31 cellular contexts compared by ENCODE assay signal in the genomic region with DNA sequence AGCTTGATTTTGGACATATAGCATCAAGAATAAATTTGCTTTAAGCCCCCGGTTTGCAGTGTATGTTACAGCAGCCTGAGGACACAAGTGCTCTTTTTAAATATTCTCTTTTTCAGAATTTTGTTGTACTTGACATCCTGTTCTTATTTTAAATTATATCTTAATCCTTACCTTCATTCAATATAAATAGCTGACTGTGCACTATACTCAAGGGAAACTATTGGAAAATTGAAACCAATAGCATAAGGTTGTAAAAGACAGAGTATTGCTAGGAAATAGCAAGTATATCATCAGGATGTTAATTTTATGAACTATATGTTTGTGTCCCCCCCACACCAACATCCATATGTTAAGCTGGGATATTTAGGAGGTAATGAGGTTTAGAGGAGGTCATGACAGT.
"Had no signal": no experiment of that assay in that cellular context is flagged by ENCODE, and none has a peak within 500 bp of the region (broad histone marks: within the 10 kb centered on the region; RNA-seq: fewer than 3 reads in every experiment).

No MANE protein-coding gene starts in this region.

- DNase-seq: natural killer cell; occipital lobe; ovary; posterior cingulate gyrus; psoas muscle; right cardiac atrium; spleen; stimulated activated CD4-positive, alpha-beta T cell treated with anti-CD3 and anti-CD28 coated beads, Interleukin-12 subunit alpha, Interleukin-12 subunit beta, amount 100 ng/mL, for 4 hours; stimulated activated CD4-positive, alpha-beta T cell treated with anti-CD3 and anti-CD28 coated beads, Interleukin-1b, Interleukin-23, amount 100 ng/mL, for 48 hours; stimulated activated CD4-positive, alpha-beta T cell treated with anti-CD3 and anti-CD28 coated beads, Interleukin-4, amount 100 ng/mL, for 1 hour; stimulated activated CD4-positive, alpha-beta T cell treated with anti-CD3 and anti-CD28 coated beads, Interleukin-4, amount 100 ng/mL, for 4 hours; stimulated activated CD8-positive, alpha-beta memory T cell treated with anti-CD3 and anti-CD28 coated beads, Interleukin-4, amount 100 ng/mL, for 48 hours; stimulated activated naive CD4-positive, alpha-beta T cell; stimulated activated naive CD8-positive, alpha-beta T cell treated with anti-CD3 and anti-CD28 coated beads, Interleukin-15, amount 100 ng/mL, for 72 hours; stimulated activated naive CD8-positive, alpha-beta T cell treated with anti-CD3 and anti-CD28 coated beads, Interleukin-15, Interleukin-2, amounts not matched to agents 100 U/mL and 50 U/mL, for 24 hours; substantia nigra; testis; tibial artery; transverse colon; upper lobe of right lung; uterus had no signal

- H3K27ac Mint-ChIP-seq: natural killer cell; nephron; neural progenitor cell; progenitor cell of endocrine pancreas; stimulated activated memory B cell treated with anti-CD40 and anti-IgM and Interleukin-4, amounts not matched to agents 10 μg/mL and 1 μg/mL and 100 μg/mL, for 72 hours; stimulated activated naive CD8-positive, alpha-beta T cell treated with anti-CD3 and anti-CD28 coated beads, Interleukin-15, amount 100 ng/mL, for 72 hours; type B pancreatic cell had no signal

- H3K4me1 Mint-ChIP-seq: natural killer cell; nephron; neural progenitor cell; stimulated activated memory B cell treated with anti-CD40 and anti-IgM and Interleukin-4, amounts not matched to agents 10 μg/mL and 1 μg/mL and 100 μg/mL, for 72 hours; stimulated activated naive CD8-positive, alpha-beta T cell treated with anti-CD3 and anti-CD28 coated beads, Interleukin-15, amount 100 ng/mL, for 72 hours had no signal

- H3K9ac ChIP-seq: neural progenitor cell, parathyroid adenoma had no signal

- H3K4me2 ChIP-seq: neural progenitor cell, smooth muscle cell had no signal

- ATAC-seq: natural killer cell; psoas muscle; right cardiac atrium; sciatic nerve; stimulated activated memory B cell treated with anti-CD40 and anti-IgM and Interleukin-4, amounts not matched to agents 10 μg/mL and 1 μg/mL and 100 μg/mL, for 72 hours; stimulated activated naive CD8-positive, alpha-beta T cell treated with anti-CD3 and anti-CD28 coated beads, Interleukin-15, amount 100 ng/mL, for 72 hours; stimulated activated naive CD8-positive, alpha-beta T cell treated with anti-CD3 and anti-CD28 coated beads, Interleukin-15, Interleukin-2, amounts not matched to agents 100 U/mL and 50 U/mL, for 24 hours; upper lobe of right lung had no signal

- H2AFZ ChIP-seq: neural progenitor cell, parathyroid adenoma had no signal

- H3K27ac ChIP-seq: neural progenitor cell, ovary, parathyroid adenoma, psoas muscle, skin epidermis, spleen, suprapubic skin, testis, tibial artery, transverse colon, upper lobe of right lung, uterus had no signal

- H3K4me3 ChIP-seq: neural progenitor cell, ovary, psoas muscle, skin epidermis, smooth muscle cell, spleen, suprapubic skin, testis, tibial artery, transverse colon, upper lobe of right lung, uterus had no signal

- H3K27me3 ChIP-seq: neural progenitor cell, ovary, spleen, suprapubic skin, testis, tibial artery, transverse colon, upper lobe of right lung, uterus had no signal

- H3K4me1 ChIP-seq: neural progenitor cell, parathyroid adenoma, psoas muscle, spleen, suprapubic skin, testis, tibial artery, transverse colon, upper lobe of right lung, uterus had no signal

- H3K36me3 ChIP-seq: neural progenitor cell, ovary, spleen, suprapubic skin, tibial artery, transverse colon, upper lobe of right lung, uterus had no signal

- H3K79me2 ChIP-seq: parathyroid adenoma had no signal

- H3K9me3 ChIP-seq: ovary, psoas muscle, suprapubic skin, testis, upper lobe of right lung had no signal

- H3K36me3 Mint-ChIP-seq: neural progenitor cell; stimulated activated memory B cell treated with anti-CD40 and anti-IgM and Interleukin-4, amounts not matched to agents 10 μg/mL and 1 μg/mL and 100 μg/mL, for 72 hours; type B pancreatic cell had no signal

- H3K4me3 Mint-ChIP-seq: natural killer cell; nephron; neural progenitor cell; stimulated activated memory B cell treated with anti-CD40 and anti-IgM and Interleukin-4, amounts not matched to agents 10 μg/mL and 1 μg/mL and 100 μg/mL, for 72 hours; stimulated activated naive CD8-positive, alpha-beta T cell treated with anti-CD3 and anti-CD28 coated beads, Interleukin-15, amount 100 ng/mL, for 72 hours; type B pancreatic cell had no signal

- H3K27me3 Mint-ChIP-seq: progenitor cell of endocrine pancreas; stimulated activated memory B cell treated with anti-CD40 and anti-IgM and Interleukin-4, amounts not matched to agents 10 μg/mL and 1 μg/mL and 100 μg/mL, for 72 hours; stimulated activated naive CD8-positive, alpha-beta T cell treated with anti-CD3 and anti-CD28 coated beads, Interleukin-15, amount 100 ng/mL, for 72 hours had no signal
